ENCODE assay signal across 11 cellular contexts in genomic region chr18:74990563-74991081, GRCh38.
DNase-seq lines count a peak whose midpoint lies in the region; ATAC-seq and TF ChIP-seq lines count a peak whose summit lies in the region.
"Had no signal": no experiment of that assay in that cellular context is flagged by ENCODE, and none has a peak within 500 bp of the region (broad histone marks: within the 10 kb centered on the region; RNA-seq: fewer than 3 reads in every experiment).

No MANE protein-coding gene starts in this region.

- 59% methylated on average over 4 of the region's 4 CpGs for WGBS in suprapubic skin

- H3K4me3 ChIP-seq in suprapubic skin: no peak overlapping the region
- H3K4me3 ChIP-seq: esophagus squamous epithelium had no signal

- peak overlapping the region; percentile 19 for H3K27ac ChIP-seq in suprapubic skin

- H3K27me3 ChIP-seq in suprapubic skin: no peaks in the 10 kb centered on the region
- H3K27me3 ChIP-seq: esophagus squamous epithelium had no signal

- peaks cover 7% of the 10 kb centered on the region for H3K36me3 Mint-ChIP-seq in activated naive CD8-positive, alpha-beta T cell
- H3K36me3 Mint-ChIP-seq in activated naive CD8-positive, alpha-beta T cell treated with anti-CD3 and anti-CD28 coated beads, Interleukin-2, amount 50 U/mL, for 24 hours (ENCODE audit: low read depth): peaks cover 4% of the 10 kb centered on the region

- H3K36me3 ChIP-seq in suprapubic skin: no peaks in the 10 kb centered on the region
- H3K36me3 ChIP-seq: esophagus squamous epithelium had no signal

- peak overlapping the region; percentile 20 for H3K4me3 Mint-ChIP-seq in activated naive CD8-positive, alpha-beta T cell
- no peak overlapping the region for H3K4me3 Mint-ChIP-seq in activated naive CD8-positive, alpha-beta T cell treated with anti-CD3 and anti-CD28 coated beads, Interleukin-2, amount 50 U/mL, for 24 hours

- peaks cover 52% of the 10 kb centered on the region for H3K4me1 Mint-ChIP-seq in activated naive CD8-positive, alpha-beta T cell (ENCODE audit: low read depth)
- peaks cover 50% of the 10 kb centered on the region for H3K4me1 Mint-ChIP-seq in activated naive CD8-positive, alpha-beta T cell treated with anti-CD3 and anti-CD28 coated beads, Interleukin-2, amount 50 U/mL, for 24 hours

- peak overlapping the region; percentile 35 for H3K27ac Mint-ChIP-seq in activated naive CD8-positive, alpha-beta T cell
- H3K27ac Mint-ChIP-seq in activated naive CD8-positive, alpha-beta T cell treated with anti-CD3 and anti-CD28 coated beads, Interleukin-2, amount 50 U/mL, for 24 hours: no peak overlapping the region

- no peak for TF ChIP-seq POLR2A in suprapubic skin (IDR thresholded peaks at IDR 0.05)

- peaks cover 5% of the 10 kb centered on the region for H3K4me1 ChIP-seq in suprapubic skin

- DNase-seq in activated naive CD8-positive, alpha-beta T cell treated with anti-CD3 and anti-CD28 coated beads, Interleukin-2, amount 50 U/mL, for 24 hours: no peak
- DNase-seq in NCI-H524 treated with DMSO at 0.1 percent for 48 hours (lab: John Stamatoyannopoulos, UW) (peak; percentile 84), astrocyte of the hippocampus (ENCODE audit: low read depth, low spot score) (peak; percentile 63), suprapubic skin (ENCODE audit: low spot score in 2 of 2) (no peak), iPS-NIHi7 (ENCODE audit: extremely low spot score) (no peak), GM19238 (ENCODE audit: insufficient read length, low spot score) (no peak)
- DNase-seq: activated effector memory CD4-positive, alpha-beta T cell treated with Interleukin-2 at 50 U/mL for 16 hours; esophagus squamous epithelium; mesendoderm had no signal

- ATAC-seq in activated naive CD8-positive, alpha-beta T cell treated with anti-CD3 and anti-CD28 coated beads, Interleukin-2, amount 50 U/mL, for 24 hours: no peak
- no peak for ATAC-seq in GM18870 (IDR thresholded peaks at IDR 0.05; ENCODE audit: unreplicated experiment)

- no peak for TF ChIP-seq CTCF in suprapubic skin (IDR thresholded peaks at IDR 0.05)

- no peaks in the 10 kb centered on the region for H3K9me3 ChIP-seq in suprapubic skin
- H3K9me3 ChIP-seq: esophagus squamous epithelium had no signal

- H3K9me3 Mint-ChIP-seq in activated naive CD8-positive, alpha-beta T cell (ENCODE audit: low read depth): no peaks in the 10 kb centered on the region
- H3K9me3 Mint-ChIP-seq in activated naive CD8-positive, alpha-beta T cell treated with anti-CD3 and anti-CD28 coated beads, Interleukin-2, amount 50 U/mL, for 24 hours: no peaks in the 10 kb centered on the region

- no peak for TF ChIP-seq EP300 in suprapubic skin (IDR thresholded peaks at IDR 0.05)

- H3K27me3 Mint-ChIP-seq in activated naive CD8-positive, alpha-beta T cell: no peaks in the 10 kb centered on the region
- H3K27me3 Mint-ChIP-seq in activated naive CD8-positive, alpha-beta T cell treated with anti-CD3 and anti-CD28 coated beads, Interleukin-2, amount 50 U/mL, for 24 hours: no peaks in the 10 kb centered on the region

Comparison
In these comparisons a context has a peak if more than half of its experiments do, and no peak if none do; other contexts are left out.
1. DNase-seq: peak in NCI-H524 treated with DMSO at 0.1 percent for 48 hours (single experiment) and astrocyte of the hippocampus (single experiment); none in activated naive CD8-positive, alpha-beta T cell treated with anti-CD3 and anti-CD28 coated beads, Interleukin-2, amount 50 U/mL, for 24 hours (single experiment), suprapubic skin (0 of 2), iPS-NIHi7 (single experiment) and GM19238 (single experiment).